15 cellular contexts compared by ENCODE assay signal in the genomic region with DNA sequence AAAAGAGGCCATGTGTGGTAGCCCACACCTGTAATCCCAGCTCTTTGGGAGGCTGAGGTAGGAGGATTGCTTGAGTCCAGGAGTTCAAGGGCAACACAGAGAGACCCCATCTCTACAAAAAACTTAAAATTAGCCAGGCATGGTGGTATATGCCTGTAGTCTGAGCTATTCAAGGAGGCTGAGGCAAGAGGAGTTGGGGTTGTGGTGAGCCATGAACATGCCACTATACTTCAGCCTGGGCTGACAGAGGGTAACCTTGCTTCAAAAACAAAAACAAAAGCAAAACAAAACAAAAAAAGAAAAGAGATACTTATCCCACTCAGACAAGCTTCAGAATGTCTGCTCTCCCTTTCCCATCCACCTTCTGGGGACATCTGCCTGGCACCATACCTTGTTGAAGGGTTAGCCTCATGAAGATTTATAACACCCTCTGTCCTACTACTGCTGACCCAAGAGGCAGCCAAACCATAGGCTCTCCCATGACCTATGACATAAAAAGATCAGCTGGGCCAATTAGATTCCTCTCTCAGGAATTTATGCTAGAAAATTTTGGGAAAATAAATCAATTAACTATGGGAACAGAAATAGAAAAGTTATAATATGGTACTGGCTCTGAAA.
"Had no signal": no experiment of that assay in that cellular context is flagged by ENCODE, and none has a peak within 500 bp of the region (broad histone marks: within the 10 kb centered on the region; RNA-seq: fewer than 3 reads in every experiment).

No MANE protein-coding gene starts in this region.

- H3K4me3 Mint-ChIP-seq: natural killer cell treated with Interleukin-12 subunit alpha and Interleukin-12 subunit beta and Interleukin-15 and Interleukin-18, amount 100 ng/mL, for 72 hours; T-helper 17 cell had no signal

- H3K9me3 Mint-ChIP-seq: natural killer cell treated with Interleukin-12 subunit alpha and Interleukin-12 subunit beta and Interleukin-15 and Interleukin-18, amount 100 ng/mL, for 72 hours had no signal

- H3K27me3 Mint-ChIP-seq: natural killer cell treated with Interleukin-12 subunit alpha and Interleukin-12 subunit beta and Interleukin-15 and Interleukin-18, amount 100 ng/mL, for 72 hours; T-helper 17 cell had no signal

- FAIRE-seq: frontal cortex, islet of Langerhans had no signal

- H3K36me3 Mint-ChIP-seq: natural killer cell treated with Interleukin-12 subunit alpha and Interleukin-12 subunit beta and Interleukin-15 and Interleukin-18, amount 100 ng/mL, for 72 hours had no signal

- ATAC-seq: activated CD4-positive, CD25-positive, alpha-beta regulatory T cell treated with anti-CD3 and anti-CD28 coated beads, Interleukin-2, amount 50 U/mL, for 24 hours; heart right ventricle; natural killer cell treated with Interleukin-12 subunit alpha and Interleukin-12 subunit beta and Interleukin-15 and Interleukin-18, amount 100 ng/mL, for 72 hours; stimulated activated naive CD8-positive, alpha-beta T cell treated with anti-CD3 and anti-CD28 coated beads, Interleukin-15, Interleukin-2, amounts not matched to agents 100 U/mL and 50 U/mL, for 24 hours; T-helper 17 cell had no signal

- DNase-seq: activated CD4-positive, alpha-beta T cell treated with anti-CD3 and anti-CD28 coated beads, Interleukin-2, amount 50 U/mL, for 48 hours; activated gamma-delta T cell; colonic mucosa; heart right ventricle; mammary epithelial cell; occipital lobe; SK-N-SH; stimulated activated CD4-positive, alpha-beta T cell treated with anti-CD3 and anti-CD28 coated beads, Interleukin-12 subunit alpha, Interleukin-12 subunit beta, amount 100 ng/mL, for 4 hours; stimulated activated naive CD8-positive, alpha-beta T cell treated with anti-CD3 and anti-CD28 coated beads, Interleukin-15, Interleukin-2, amounts not matched to agents 100 U/mL and 50 U/mL, for 24 hours; T-helper 17 cell; upper lobe of left lung had no signal

- H3K27ac Mint-ChIP-seq: natural killer cell treated with Interleukin-12 subunit alpha and Interleukin-12 subunit beta and Interleukin-15 and Interleukin-18, amount 100 ng/mL, for 72 hours; T-helper 17 cell had no signal
